ENCODE assay signal across 9 cellular contexts in the genomic region with DNA sequence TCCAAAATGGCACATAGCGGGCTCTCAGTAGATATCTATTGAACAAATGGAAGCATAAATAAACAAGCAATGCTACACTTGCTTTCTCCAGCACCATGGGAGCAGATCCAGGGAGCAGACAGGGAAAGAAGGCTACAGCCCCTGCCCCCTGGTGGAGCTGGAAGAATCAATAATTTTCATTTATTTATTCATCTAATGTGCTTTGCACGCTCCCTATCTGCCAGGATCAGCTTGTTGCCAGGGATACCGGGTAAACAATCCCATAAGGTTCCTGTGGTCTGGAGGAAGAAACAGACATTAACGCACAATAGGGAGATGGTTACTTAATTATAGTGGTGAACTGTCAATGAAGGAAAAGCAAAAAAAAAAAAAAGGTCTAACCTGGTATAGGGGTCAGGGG. TPM values are rescaled to one million over a fixed set of nuclear protein-coding genes. Genes with fewer than 3 reads are reported as not detected.
A peak's percentile ranks its signal among the peaks of the same experiment; 100 is the strongest.
DNase-seq lines count a peak whose midpoint lies in the region; TF ChIP-seq lines count a peak whose summit lies in the region.
"Had no signal": no experiment of that assay in that cellular context is flagged by ENCODE, and none has a peak within 500 bp of the region (broad histone marks: within the 10 kb centered on the region; RNA-seq: fewer than 3 reads in every experiment).

No MANE protein-coding gene starts in this region.

- DNase-seq in NCI-H446 (lab: John Stamatoyannopoulos, UW) (peak; percentile 18 to 27), NCI-H446 treated with DMSO at 0.1 percent for 48 hours (lab: John Stamatoyannopoulos, UW) (no peak), RWPE1 (ENCODE audit: low spot score) (peak; percentile 51), foreskin fibroblast (peak; percentile 29 to 64), stomach (peak; percentile 27), superior temporal gyrus (ENCODE audit: extremely low spot score) (no peak), vagina (ENCODE audit: extremely low spot score in 2 of 2) (no peak)
- DNase-seq in activated T-cell treated with anti-CD3 and anti-CD28 coated beads, Interleukin-2, amount 50 U/mL, for 48 hours, result no peak
- DNase-seq: activated effector memory CD4-positive, alpha-beta T cell treated with Interleukin-2 at 50 U/mL for 16 hours had no signal

- H3K4me3 ChIP-seq in foreskin fibroblast (ENCODE audit: low read depth in 1 of 2, low read length in 2 of 2) (no peak overlapping the region), stomach (no peak overlapping the region), vagina (no peak overlapping the region)

- CTCF ChIA-PET in RWPE1 (lab: Yijun Ruan, JAX), result interaction anchor here (1.1 kb wide), 1 partner anchor 22 kb away, joined by 3 read pairs; no protein-coding TSS in a partner anchor

- H3K27ac ChIP-seq in RWPE1 (no peak overlapping the region), stomach (no peak overlapping the region), vagina (no peak overlapping the region)

- TF ChIP-seq POLR2A in stomach (IDR thresholded peaks at IDR 0.05), result no peak
- TF ChIP-seq POLR2A in vagina (IDR thresholded peaks at IDR 0.05), result no peak

- TF ChIP-seq EP300 in stomach (IDR thresholded peaks at IDR 0.05), result no peak

- POLR2A ChIA-PET in RWPE1 (lab: Yijun Ruan, JAX; ENCODE audit: low non-redundant PET), result no interaction called here

- H3K9me3 ChIP-seq in stomach (no peaks in the 10 kb centered on the region), vagina (no peaks in the 10 kb centered on the region)

- WGBS in stomach, 5 donors, result 33 to 48% (median 46%) methylated on average over 4 of the region's 4 CpGs

- intact Hi-C loops in stomach (cut with DNase I; ENCODE audit: low total_unique reads) (no loop called here), vagina (cut with DNase I) (no loop called here)

- H3K4me1 ChIP-seq in stomach (peaks cover 0 to 10% (median 4%) of the 10 kb centered on the region in 4 donors), vagina (no peaks in the 10 kb centered on the region)

- H3K27me3 ChIP-seq in stomach (no peaks in the 10 kb centered on the region), vagina (no peaks in the 10 kb centered on the region)

- H3K36me3 ChIP-seq in stomach (no peaks in the 10 kb centered on the region), vagina (no peaks in the 10 kb centered on the region)

- TF ChIP-seq CTCF in RWPE1 (conservative IDR thresholded peaks at IDR 0.05; ENCODE audit: low read depth), result no peak
- TF ChIP-seq CTCF in foreskin fibroblast (IDR thresholded peaks at IDR 0.05; ENCODE audit: low read depth, low read length), result peak; percentile 37
- TF ChIP-seq CTCF in stomach (IDR thresholded peaks at IDR 0.05), result peak in 2 of 7 experiments; percentile 25 to 26
- peak in 1 of 3 experiments; percentile 20 for TF ChIP-seq CTCF in vagina (IDR thresholded peaks at IDR 0.05)

RNA-seq across cellular contexts. Expression of a gene that starts 40.1 kb away (rescaled TPM):
- 100 to 1,000 TPM in 2 of 5 donors, 10 to 100 TPM in 2, 1 to 10 TPM in 1; 8.1 to 188 (median 37.8) TPM for total RNA-seq in stomach
- 10 to 100 TPM in 1 of 3 donors, 1 to 10 TPM in 2; 5.7 to 13.0 (median 6.4) TPM for polyA plus RNA-seq in stomach
- total RNA-seq in vagina, result 90.4 TPM

RNA-seq across cellular contexts. Expression of a gene that starts 47.3 kb away (rescaled TPM):
- total RNA-seq in stomach (10 to 100 TPM; 13.6 to 58.0 (median 25.7) TPM), vagina (33.1 TPM)
- 10 to 100 TPM; 30.4 to 53.0 (median 42.0) TPM for polyA plus RNA-seq in stomach

Comparison
In these comparisons a context has a peak if more than half of its experiments do, and no peak if none do; other contexts are left out.
1. DNase-seq: peak in NCI-H446 (2 of 2), RWPE1 (single experiment), foreskin fibroblast (2 of 2) and stomach (single experiment); none in NCI-H446 treated with DMSO at 0.1 percent for 48 hours (single experiment), superior temporal gyrus (single experiment), vagina (0 of 2) and activated T-cell treated with anti-CD3 and anti-CD28 coated beads, Interleukin-2, amount 50 U/mL, for 48 hours (0 of 2).